Comparison of ENCODE assay signal across 14 cellular contexts in the genomic region with DNA sequence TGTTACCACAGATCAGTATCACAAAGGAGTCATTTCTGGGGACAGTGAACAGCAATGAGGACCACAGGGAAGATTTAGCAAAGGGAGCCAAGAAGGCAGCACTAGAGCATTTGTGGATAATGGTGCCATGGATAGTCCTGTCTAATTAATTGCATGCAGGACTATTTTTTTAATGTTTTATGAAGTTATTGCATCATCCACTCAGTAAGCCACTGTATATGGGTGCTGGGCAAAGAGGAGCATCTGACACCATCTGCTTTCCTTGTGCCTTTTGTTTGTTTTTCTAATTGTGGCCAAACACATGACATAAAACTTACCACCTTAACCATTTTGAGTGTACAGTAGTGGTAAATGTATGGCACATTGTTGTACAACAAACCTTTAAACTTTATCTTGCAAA.
"Had no signal": no experiment of that assay in that cellular context is flagged by ENCODE, and none has a peak within 500 bp of the region (broad histone marks: within the 10 kb centered on the region; RNA-seq: fewer than 3 reads in every experiment).

No MANE protein-coding gene starts in this region.

- H3K36me3 ChIP-seq: breast epithelium had no signal

- H3K27ac Mint-ChIP-seq: activated CD8-positive, alpha-beta memory T cell treated with anti-CD3 and anti-CD28 coated beads, Interleukin-2, amount 10 ng/mL, durations not matched to agents 7 days and 5 days; activated naive CD8-positive, alpha-beta T cell treated with anti-CD3 and anti-CD28 coated beads for 36 hours; endodermal cell; naive B cell had no signal

- H3K9me3 Mint-ChIP-seq: activated naive CD8-positive, alpha-beta T cell treated with anti-CD3 and anti-CD28 coated beads for 36 hours; endodermal cell; naive B cell had no signal

- H3K9me3 ChIP-seq: breast epithelium, heart right ventricle, tibial nerve had no signal

- H3K4me3 Mint-ChIP-seq: activated CD8-positive, alpha-beta memory T cell treated with anti-CD3 and anti-CD28 coated beads, Interleukin-2, amount 10 ng/mL, durations not matched to agents 7 days and 5 days; activated naive CD8-positive, alpha-beta T cell treated with anti-CD3 and anti-CD28 coated beads for 36 hours; endodermal cell; naive B cell had no signal

- H3K27me3 ChIP-seq: breast epithelium, heart right ventricle, tibial nerve had no signal

- H3K4me1 Mint-ChIP-seq: activated CD8-positive, alpha-beta memory T cell treated with anti-CD3 and anti-CD28 coated beads, Interleukin-2, amount 10 ng/mL, durations not matched to agents 7 days and 5 days; activated naive CD8-positive, alpha-beta T cell treated with anti-CD3 and anti-CD28 coated beads for 36 hours; endodermal cell had no signal

- H3K4me1 ChIP-seq: breast epithelium had no signal

- H3K36me3 Mint-ChIP-seq: activated CD8-positive, alpha-beta memory T cell treated with anti-CD3 and anti-CD28 coated beads, Interleukin-2, amount 10 ng/mL, durations not matched to agents 7 days and 5 days; activated naive CD8-positive, alpha-beta T cell treated with anti-CD3 and anti-CD28 coated beads for 36 hours; naive B cell had no signal

- H3K4me3 ChIP-seq: breast epithelium, heart right ventricle, tibial nerve had no signal

- H3K27ac ChIP-seq: breast epithelium, tibial nerve had no signal

- DNase-seq: activated CD4-positive, alpha-beta T cell treated with anti-CD3 and anti-CD28 coated beads, Interleukin-2, amount 50 U/mL, for 48 hours; activated CD4-positive, CD25-positive, alpha-beta regulatory T cell treated with anti-CD3 and anti-CD28 coated beads, Interleukin-2, amount 50 U/mL, for 72 hours; activated CD8-positive, alpha-beta memory T cell treated with anti-CD3 and anti-CD28 coated beads, Interleukin-2, amount 10 ng/mL, durations not matched to agents 7 days and 5 days; activated gamma-delta T cell treated with Interleukin-2 at 50 U/mL for 16 hours; activated naive CD8-positive, alpha-beta T cell treated with anti-CD3 and anti-CD28 coated beads for 36 hours; activated T-cell treated with anti-CD3 and anti-CD28 coated beads, Interleukin-2, amount 50 U/mL, for 48 hours; anterior cingulate cortex; endodermal cell; heart right ventricle; naive B cell; small intestine had no signal

- ATAC-seq: activated CD8-positive, alpha-beta memory T cell treated with anti-CD3 and anti-CD28 coated beads, Interleukin-2, amount 10 ng/mL, durations not matched to agents 7 days and 5 days; esophagus mucosa had no signal
